ENCODE assay signal across 10 cellular contexts in the genomic region with DNA sequence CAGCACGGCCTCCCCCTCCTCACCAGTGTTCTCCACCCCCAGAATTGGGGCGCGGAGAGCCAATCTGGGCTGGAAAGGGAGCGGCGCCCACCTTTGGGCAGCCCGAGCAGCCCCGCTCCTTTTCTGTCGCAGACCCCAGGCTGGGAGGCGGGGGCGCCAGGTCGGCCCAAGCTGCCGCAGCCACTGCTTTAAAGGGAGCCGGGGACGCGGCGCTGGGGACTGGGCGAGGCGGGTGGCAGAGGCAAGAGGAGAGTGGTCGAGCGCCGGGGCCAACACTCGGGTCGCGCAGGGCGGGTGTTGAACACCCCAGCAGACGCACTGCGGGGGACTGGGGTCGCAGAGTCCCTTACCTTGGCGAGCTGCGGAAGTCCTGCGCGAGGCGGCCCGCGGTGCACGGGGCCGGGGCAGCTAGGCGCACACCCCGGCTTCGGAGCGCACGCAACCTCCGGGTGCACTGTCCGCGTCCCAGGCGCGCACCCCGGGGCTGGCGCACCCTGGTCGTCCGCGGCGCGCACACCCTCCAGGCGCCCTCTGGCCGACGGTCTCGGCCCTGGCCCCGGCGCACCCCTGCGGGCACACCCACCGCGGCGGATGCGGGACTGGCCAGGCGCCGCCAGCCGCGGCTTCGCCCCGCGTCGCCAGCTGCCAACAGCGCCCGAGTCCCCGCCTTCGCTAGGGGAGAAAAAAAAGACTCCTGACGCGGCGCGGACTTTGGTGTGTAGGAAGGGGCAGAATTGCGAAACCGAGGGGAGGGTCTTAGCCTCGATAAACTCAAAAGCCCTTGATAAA. TPM values are rescaled to one million over a fixed set of nuclear protein-coding genes. Genes with fewer than 3 reads are reported as not detected.
DNase-seq lines count a peak whose midpoint lies in the region; ATAC-seq and TF ChIP-seq lines count a peak whose summit lies in the region.
"Had no signal": no experiment of that assay in that cellular context is flagged by ENCODE, and none has a peak within 500 bp of the region (broad histone marks: within the 10 kb centered on the region; RNA-seq: fewer than 3 reads in every experiment).

A gene (minus strand): TSS at position 679 of the 789 bp plus-strand sequence. CDS start 37,870 bp downstream, outside the sequence.

- H3K4me1 Mint-ChIP-seq in CD8-positive, alpha-beta T cell (ENCODE audit: low read depth): peaks cover 5% of the 10 kb centered on the region
- no peaks in the 10 kb centered on the region for H3K4me1 Mint-ChIP-seq in glutamatergic neuron (ENCODE audit: low read depth, unreplicated experiment)

- no peak for DNase-seq in CD8-positive, alpha-beta T cell
- DNase-seq in NCI-H345 (lab: John Stamatoyannopoulos, UW): peak; percentile 31
- peak; percentile 53 for DNase-seq in glutamatergic neuron
- DNase-seq in omental fat pad (ENCODE audit: low spot score): no peak
- DNase-seq in inferior parietal cortex (ENCODE audit: extremely low spot score): no peak
- no peak for DNase-seq in NCI-H524 treated with DMSO at 0.1 percent for 48 hours (lab: John Stamatoyannopoulos, UW)
- DNase-seq: cerebellar nuclear complex had no signal

- H3K27me3 ChIP-seq in CD8-positive, alpha-beta T cell (ENCODE audit: insufficient read depth, low read length): no peaks in the 10 kb centered on the region

- POLR2A ChIA-PET in CD8-positive, alpha-beta T cell (lab: Charles Lee): no interaction called here

- TF ChIP-seq CTCF in CD8-positive, alpha-beta T cell (IDR thresholded peaks at IDR 0.05): no peak
- no peak for TF ChIP-seq CTCF in glutamatergic neuron (IDR thresholded peaks at IDR 0.05; ENCODE audit: partially characterized antibody, unreplicated experiment)
- no peak for TF ChIP-seq CTCF in omental fat pad (IDR thresholded peaks at IDR 0.05)

- CTCF ChIA-PET in CD8-positive, alpha-beta T cell (lab: Charles Lee): interaction anchor here (1.0 kb wide), 1 partner anchor 19 kb away, joined by 3 read pairs; no protein-coding TSS in a partner anchor

- H3K27ac ChIP-seq in CD8-positive, alpha-beta T cell (ENCODE audit: low read depth, low read length): no peak within 1 kb of the TSS

- H3K4me1 ChIP-seq in CD8-positive, alpha-beta T cell (ENCODE audit: insufficient read depth, low read length): no peaks in the 10 kb centered on the region

- peak within 1 kb of the TSS; percentile 32 for H3K4me3 Mint-ChIP-seq in CD8-positive, alpha-beta T cell
- peak within 1 kb of the TSS; percentile 79 for H3K4me3 Mint-ChIP-seq in glutamatergic neuron (ENCODE audit: unreplicated experiment)

- no peak for ATAC-seq in CD8-positive, alpha-beta T cell
- ATAC-seq in omental fat pad (ENCODE audit: low FRiP score): peak; percentile 33
- no peak for ATAC-seq in HG02610 (IDR thresholded peaks at IDR 0.05; ENCODE audit: unreplicated experiment)
- ATAC-seq in HG03159 (IDR thresholded peaks at IDR 0.05; ENCODE audit: unreplicated experiment): no peak

- no peak within 1 kb of the TSS for H3K27ac Mint-ChIP-seq in CD8-positive, alpha-beta T cell
- no peak within 1 kb of the TSS for H3K27ac Mint-ChIP-seq in glutamatergic neuron (ENCODE audit: unreplicated experiment)

- no peak within 1 kb of the TSS for H3K4me3 ChIP-seq in CD8-positive, alpha-beta T cell (ENCODE audit: low read depth, low read length)

- peaks cover 33% of the 10 kb centered on the region for H3K27me3 Mint-ChIP-seq in CD8-positive, alpha-beta T cell (ENCODE audit: low read depth)
- peaks cover 20% of the 10 kb centered on the region for H3K27me3 Mint-ChIP-seq in glutamatergic neuron (ENCODE audit: unreplicated experiment)

- H3K9me3 ChIP-seq in CD8-positive, alpha-beta T cell (ENCODE audit: low read length): no peaks in the 10 kb centered on the region

- no peaks in the 10 kb centered on the region for H3K36me3 Mint-ChIP-seq in CD8-positive, alpha-beta T cell
- no peaks in the 10 kb centered on the region for H3K36me3 Mint-ChIP-seq in glutamatergic neuron (ENCODE audit: unreplicated experiment)

- H3K9me3 Mint-ChIP-seq in CD8-positive, alpha-beta T cell: no peaks in the 10 kb centered on the region
- H3K9me3 Mint-ChIP-seq in glutamatergic neuron (ENCODE audit: unreplicated experiment): no peaks in the 10 kb centered on the region

- intact Hi-C loops in CD8-positive, alpha-beta T cell (cut with DNase I, micrococcal nuclease): no loop called here

- H3K36me3 ChIP-seq in CD8-positive, alpha-beta T cell (ENCODE audit: insufficient read depth, low read length): no peaks in the 10 kb centered on the region

RNA-seq across cellular contexts. Expression of the gene that starts here (rescaled TPM):
- not detected for total RNA-seq in CD8-positive, alpha-beta T cell
- total RNA-seq in glutamatergic neuron (ENCODE audit: unreplicated experiment) (not detected), omental fat pad (1 to 10 TPM; 1.3 to 2.7 (median 1.7) TPM)
- total RNA-seq: T-helper 2 cell treated with Interferon-gamma antibody and Interleukin-4, amounts not matched to agents 100 ng/mL and 5 ng/mL, for 36 hours had no signal

Comparison
In these comparisons a context has a peak if more than half of its experiments do, and no peak if none do; other contexts are left out.
1. Peak in DNase-seq in glutamatergic neuron; RNA of the gene not detected or under 1 TPM.